Comparison of ENCODE assay signal across 11 cellular contexts in the genomic region with DNA sequence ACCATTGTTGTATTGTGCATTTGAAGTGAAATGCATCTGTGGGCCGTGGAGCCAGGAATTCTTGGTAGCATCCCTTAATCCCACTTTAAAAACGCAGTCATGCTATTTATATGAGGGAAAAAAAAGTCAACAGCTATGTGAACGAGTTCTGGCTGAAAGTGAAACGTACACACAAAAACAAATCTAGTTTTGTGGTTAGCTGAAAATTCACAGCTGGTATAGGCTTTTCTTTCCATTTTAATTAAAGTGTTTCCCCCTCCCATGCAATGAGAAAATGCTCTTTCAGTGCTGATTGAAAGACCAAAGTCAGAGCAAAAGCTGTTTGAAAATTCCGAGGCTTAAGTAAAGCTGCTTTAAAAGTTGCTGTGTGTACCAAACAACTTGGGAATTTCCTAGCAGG.
DNase-seq lines count a peak whose midpoint lies in the region; ATAC-seq and TF ChIP-seq lines count a peak whose summit lies in the region.
"Had no signal": no experiment of that assay in that cellular context is flagged by ENCODE, and none has a peak within 500 bp of the region (broad histone marks: within the 10 kb centered on the region; RNA-seq: fewer than 3 reads in every experiment).

No MANE protein-coding gene starts in this region.

- no TSS peak for BruUV-seq in OCI-LY7 (replicated peaks; lab: Mats Ljungman, UMichigan)

- no peaks in the 10 kb centered on the region for H4K20me1 ChIP-seq in OCI-LY7 (ENCODE audit: insufficient read depth, low read length)

- H3K9me3 ChIP-seq in OCI-LY7 (ENCODE audit: low read length) (no peaks in the 10 kb centered on the region), spleen (no peaks in the 10 kb centered on the region)
- H3K9me3 ChIP-seq in effector memory CD4-positive, alpha-beta T cell (ENCODE audit: control insufficient read depth, low read length) = no peaks in the 10 kb centered on the region
- H3K9me3 ChIP-seq: colonic mucosa had no signal

- H3K9me3 Mint-ChIP-seq in activated T-cell treated with anti-CD3 and anti-CD28 coated beads, Interleukin-2, amount 50 U/mL, for 24 hours = no peaks in the 10 kb centered on the region

- peak overlapping the region; percentile 7 for H3K27ac Mint-ChIP-seq in activated T-cell treated with anti-CD3 and anti-CD28 coated beads, Interleukin-2, amount 50 U/mL, for 24 hours
- H3K27ac Mint-ChIP-seq: activated CD8-positive, alpha-beta memory T cell treated with anti-CD3 and anti-CD28 coated beads, Interleukin-2, amount 10 ng/mL, durations not matched to agents 7 days and 5 days had no signal

- H3K4me3 Mint-ChIP-seq in activated T-cell treated with anti-CD3 and anti-CD28 coated beads, Interleukin-2, amount 50 U/mL, for 24 hours = peak overlapping the region; percentile 42
- H3K4me3 Mint-ChIP-seq: activated CD8-positive, alpha-beta memory T cell treated with anti-CD3 and anti-CD28 coated beads, Interleukin-2, amount 10 ng/mL, durations not matched to agents 7 days and 5 days had no signal

- H3K79me2 ChIP-seq in OCI-LY7 (ENCODE audit: insufficient read depth, low read depth, low read length) = no peaks in the 10 kb centered on the region

- peak overlapping the region; percentile 37 for H3K4me3 ChIP-seq in OCI-LY7 (ENCODE audit: low read depth, low read length, poor library complexity, severe bottlenecking)
- no peak overlapping the region for H3K4me3 ChIP-seq in spleen
- no peak overlapping the region for H3K4me3 ChIP-seq in effector memory CD4-positive, alpha-beta T cell (ENCODE audit: insufficient read depth, low read depth, low read length, poor library complexity, severe bottlenecking)
- H3K4me3 ChIP-seq: colonic mucosa, SK-N-MC had no signal

- peak; percentile 70 for ATAC-seq in HG02798 (IDR thresholded peaks at IDR 0.05; ENCODE audit: poor library complexity, unreplicated experiment)
- ATAC-seq: activated CD8-positive, alpha-beta memory T cell treated with anti-CD3 and anti-CD28 coated beads, Interleukin-2, amount 10 ng/mL, durations not matched to agents 7 days and 5 days had no signal

- TF ChIP-seq POLR2A in spleen (IDR thresholded peaks at IDR 0.05) = no peak

- intact Hi-C loops in OCI-LY7 (cut with micrococcal nuclease; ENCODE audit: unreplicated experiment) = no loop called here
- intact Hi-C loops in spleen (cut with DNase I; ENCODE audit: low total_unique reads) = no loop called here

- WGBS in spleen, 5 donors = 35 to 65% (median 50%) methylated on average over 5 of the region's 5 CpGs

- no peak for DNase-seq in activated T-cell treated with anti-CD3 and anti-CD28 coated beads, Interleukin-2, amount 50 U/mL, for 24 hours
- no peak for DNase-seq in activated T-cell treated with anti-CD3 and anti-CD28 coated beads, Interleukin-2, amount 50 U/mL, for 48 hours
- peak; percentile 32 for DNase-seq in OCI-LY7 (ENCODE audit: low spot score)
- no peak for DNase-seq in spleen
- DNase-seq in stimulated activated CD4-positive, alpha-beta T cell treated with anti-CD3 and anti-CD28 coated beads, Interleukin-4, amount 100 ng/mL, for 24 hours = no peak
- no peak for DNase-seq in NCI-H524 (lab: John Stamatoyannopoulos, UW)
- no peak for DNase-seq in effector memory CD4-positive, alpha-beta T cell
- DNase-seq: activated CD8-positive, alpha-beta memory T cell treated with anti-CD3 and anti-CD28 coated beads, Interleukin-2, amount 10 ng/mL, durations not matched to agents 7 days and 5 days; colonic mucosa had no signal

- no peak overlapping the region for H3K27ac ChIP-seq in OCI-LY7 (ENCODE audit: low read depth, low read length, poor library complexity, severe bottlenecking)
- peak overlapping the region in 5 of 8 donors; percentile 9 to 22 (median 15) for H3K27ac ChIP-seq in spleen
- H3K27ac ChIP-seq in effector memory CD4-positive, alpha-beta T cell (ENCODE audit: insufficient read depth, low read length, poor library complexity, severe bottlenecking) = no peak overlapping the region
- H3K27ac ChIP-seq: colonic mucosa, SK-N-MC had no signal

- H3K4me2 ChIP-seq in OCI-LY7 (ENCODE audit: low read length) = peak overlapping the region; percentile 56

- no peak for TF ChIP-seq CTCF in OCI-LY7 (conservative IDR thresholded peaks at IDR 0.05; ENCODE audit: low read length)
- no peak for TF ChIP-seq CTCF in spleen (IDR thresholded peaks at IDR 0.05 in 8 of 11, conservative IDR thresholded peaks at IDR 0.05 in 3 of 11)

- POLR2A ChIA-PET in OCI-LY7 (lab: Charles Lee) = interaction anchor here (0.6 to 1.5 kb wide), 7 partner anchors 11 to 611 kb away, joined by 3 to 9 read pairs (median 4); no protein-coding TSS in a partner anchor

- H3K4me1 ChIP-seq in OCI-LY7 (ENCODE audit: insufficient read depth, low read length, poor library complexity, severe bottlenecking) = peaks cover 27% of the 10 kb centered on the region
- peaks cover 0 to 34% (median 15%) of the 10 kb centered on the region in 6 donors for H3K4me1 ChIP-seq in spleen
- no peaks in the 10 kb centered on the region for H3K4me1 ChIP-seq in effector memory CD4-positive, alpha-beta T cell (ENCODE audit: control insufficient read depth, insufficient read depth, low read length, poor library complexity, severe bottlenecking)
- H3K4me1 ChIP-seq: colonic mucosa had no signal

- H3K27me3 ChIP-seq in spleen (replicated peaks in 1 of 7) = no peaks in the 10 kb centered on the region
- H3K27me3 ChIP-seq in effector memory CD4-positive, alpha-beta T cell (replicated peaks; ENCODE audit: control insufficient read depth, insufficient read depth, low read length, poor library complexity, severe bottlenecking) = no peaks in the 10 kb centered on the region
- H3K27me3 ChIP-seq: colonic mucosa had no signal

- H3K36me3 ChIP-seq in OCI-LY7 (ENCODE audit: insufficient read depth, low read length) (peaks cover 17% of the 10 kb centered on the region), spleen (peaks cover 0 to 56% (median 20%) of the 10 kb centered on the region in 6 donors)
- peaks cover 3% of the 10 kb centered on the region for H3K36me3 ChIP-seq in effector memory CD4-positive, alpha-beta T cell (ENCODE audit: control insufficient read depth, insufficient read depth, low read length)
- H3K36me3 ChIP-seq: colonic mucosa had no signal

- H3K9me2 ChIP-seq in OCI-LY7 (ENCODE audit: insufficient read depth, low read length) = no peaks in the 10 kb centered on the region

- H3K36me3 Mint-ChIP-seq in activated T-cell treated with anti-CD3 and anti-CD28 coated beads, Interleukin-2, amount 50 U/mL, for 24 hours (ENCODE audit: low read depth) = peaks cover 49% of the 10 kb centered on the region

- H3K4me1 Mint-ChIP-seq in activated T-cell treated with anti-CD3 and anti-CD28 coated beads, Interleukin-2, amount 50 U/mL, for 24 hours (ENCODE audit: low read depth) = peaks cover 41% of the 10 kb centered on the region

- H3K27me3 Mint-ChIP-seq in activated T-cell treated with anti-CD3 and anti-CD28 coated beads, Interleukin-2, amount 50 U/mL, for 24 hours = no peaks in the 10 kb centered on the region
- H3K27me3 Mint-ChIP-seq: activated CD8-positive, alpha-beta memory T cell treated with anti-CD3 and anti-CD28 coated beads, Interleukin-2, amount 10 ng/mL, durations not matched to agents 7 days and 5 days had no signal

- no peak overlapping the region for H2AFZ ChIP-seq in OCI-LY7 (ENCODE audit: low read length)

- CTCF ChIA-PET in OCI-LY7 (lab: Charles Lee; ENCODE audit: unreplicated experiment) = interaction anchor here (0.7 kb wide), 1 partner anchor 13 kb away, joined by 3 read pairs; no protein-coding TSS in a partner anchor

Comparison
In these comparisons a context has a peak if more than half of its experiments do, and no peak if none do; other contexts are left out.
1. H3K27ac ChIP-seq: peak in spleen (5 of 8); none in OCI-LY7 (single experiment) and effector memory CD4-positive, alpha-beta T cell (single experiment).